Comparison of ENCODE assay signal across 1 cellular context in genomic region chr12:388012-388411, GRCh38.
TF ChIP-seq lines count a peak whose summit lies in the region.

No MANE protein-coding gene starts in this region.

TF ChIP-seq in A549, 52 proteins besides CTCF, POLR2A, EP300 and RAD21 (continued from another document):
- TF ChIP-seq SREBF2 (IDR thresholded peaks at IDR 0.05), result no peak
- TF ChIP-seq HES2 (IDR thresholded peaks at IDR 0.05), result no peak
- TF ChIP-seq HDAC2 (IDR thresholded peaks at IDR 0.05), result no peak
